1 cellular context compared by ENCODE assay signal in genomic region chr12:108567974-108568652, GRCh38.
TF ChIP-seq lines count a peak whose summit lies in the region.

No MANE protein-coding gene starts in this region.

TF ChIP-seq in GM12878, 131 proteins besides CTCF, POLR2A, EP300 and RAD21 (continued from another document):
- TF ChIP-seq CUX1 (IDR thresholded peaks at IDR 0.05; ENCODE audit: insufficient replicate concordance, low read depth, low read length) (peak; percentile 74), KAT2A (conservative IDR thresholded peaks at IDR 0.05; ENCODE audit: control insufficient read depth, low read depth, low read length) (no peak), MLLT1 (IDR thresholded peaks at IDR 0.05) (no peak; the same call in 1 of the 2 replicates), TARDBP (IDR thresholded peaks at IDR 0.05; ENCODE audit: borderline replicate concordance) (no peak), HDAC2 (IDR thresholded peaks at IDR 0.05) (no peak), RBBP5 (conservative IDR thresholded peaks at IDR 0.05) (no peak), MYC (IDR thresholded peaks at IDR 0.05; ENCODE audit: insufficient read depth, insufficient read length, insufficient replicate concordance, low read length, severe bottlenecking) (no peak), MXI1 (IDR thresholded peaks at IDR 0.05; ENCODE audit: low read depth, low read length) (peak; percentile 47; the same call in 1 of the 2 replicates), SKIL (IDR thresholded peaks at IDR 0.05; ENCODE audit: low read depth, poor library complexity, severe bottlenecking) (no peak), RCOR1 (conservative IDR thresholded peaks at IDR 0.05; ENCODE audit: low read depth, low read length) (0 out of 2 replicates have a peak, but pooled peaks have one; percentile 73)
- TF ChIP-seq, protein P1, sequence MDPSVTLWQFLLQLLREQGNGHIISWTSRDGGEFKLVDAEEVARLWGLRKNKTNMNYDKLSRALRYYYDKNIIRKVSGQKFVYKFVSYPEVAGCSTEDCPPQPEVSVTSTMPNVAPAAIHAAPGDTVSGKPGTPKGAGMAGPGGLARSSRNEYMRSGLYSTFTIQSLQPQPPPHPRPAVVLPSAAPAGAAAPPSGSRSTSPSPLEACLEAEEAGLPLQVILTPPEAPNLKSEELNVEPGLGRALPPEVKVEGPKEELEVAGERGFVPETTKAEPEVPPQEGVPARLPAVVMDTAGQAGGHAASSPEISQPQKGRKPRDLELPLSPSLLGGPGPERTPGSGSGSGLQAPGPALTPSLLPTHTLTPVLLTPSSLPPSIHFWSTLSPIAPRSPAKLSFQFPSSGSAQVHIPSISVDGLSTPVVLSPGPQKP (IDR thresholded peaks at IDR 0.05; ENCODE audit: low read depth, low read length) = no peak
